Comparison of ENCODE assay signal across 21 cellular contexts in genomic region chr5:100175346-100175745, GRCh38.
"Had no signal": no experiment of that assay in that cellular context is flagged by ENCODE, and none has a peak within 500 bp of the region (broad histone marks: within the 10 kb centered on the region; RNA-seq: fewer than 3 reads in every experiment).

No MANE protein-coding gene starts in this region.

- ATAC-seq: natural killer cell; pancreas; psoas muscle; right lobe of liver; stimulated activated naive B cell treated with anti-CD40 and anti-IgM and Interleukin-4, amounts not matched to agents 10 μg/mL and 1 μg/mL and 100 μg/mL, for 72 hours; stimulated activated naive CD8-positive, alpha-beta T cell treated with anti-CD3 and anti-CD28 coated beads, Interleukin-15, Interleukin-2, amounts not matched to agents 100 U/mL and 50 U/mL, for 24 hours had no signal

- DNase-seq: hypothalamus; immature natural killer cell; kidney; left ventricle myocardium inferior; mesendoderm; naive B cell; natural killer cell; nephron progenitor cell; nucleus accumbens; pancreas; psoas muscle; right lobe of liver; stimulated activated CD4-positive, alpha-beta T cell treated with anti-CD3 and anti-CD28 coated beads, Interleukin-1b, Interleukin-23, amount 100 ng/mL, for 48 hours; stimulated activated CD4-positive, alpha-beta T cell treated with anti-CD3 and anti-CD28 coated beads, Interleukin-4, amount 100 ng/mL, for 1 hour; stimulated activated naive B cell treated with anti-CD40 and anti-IgM and Interleukin-4, amounts not matched to agents 10 μg/mL and 1 μg/mL and 100 μg/mL, for 72 hours; stimulated activated naive CD8-positive, alpha-beta T cell treated with anti-CD3 and anti-CD28 coated beads, Interleukin-15, Interleukin-2, amounts not matched to agents 100 U/mL and 50 U/mL, for 24 hours; stomach; testis; thyroid gland; transverse colon; upper lobe of left lung had no signal
